In the genomic region with DNA sequence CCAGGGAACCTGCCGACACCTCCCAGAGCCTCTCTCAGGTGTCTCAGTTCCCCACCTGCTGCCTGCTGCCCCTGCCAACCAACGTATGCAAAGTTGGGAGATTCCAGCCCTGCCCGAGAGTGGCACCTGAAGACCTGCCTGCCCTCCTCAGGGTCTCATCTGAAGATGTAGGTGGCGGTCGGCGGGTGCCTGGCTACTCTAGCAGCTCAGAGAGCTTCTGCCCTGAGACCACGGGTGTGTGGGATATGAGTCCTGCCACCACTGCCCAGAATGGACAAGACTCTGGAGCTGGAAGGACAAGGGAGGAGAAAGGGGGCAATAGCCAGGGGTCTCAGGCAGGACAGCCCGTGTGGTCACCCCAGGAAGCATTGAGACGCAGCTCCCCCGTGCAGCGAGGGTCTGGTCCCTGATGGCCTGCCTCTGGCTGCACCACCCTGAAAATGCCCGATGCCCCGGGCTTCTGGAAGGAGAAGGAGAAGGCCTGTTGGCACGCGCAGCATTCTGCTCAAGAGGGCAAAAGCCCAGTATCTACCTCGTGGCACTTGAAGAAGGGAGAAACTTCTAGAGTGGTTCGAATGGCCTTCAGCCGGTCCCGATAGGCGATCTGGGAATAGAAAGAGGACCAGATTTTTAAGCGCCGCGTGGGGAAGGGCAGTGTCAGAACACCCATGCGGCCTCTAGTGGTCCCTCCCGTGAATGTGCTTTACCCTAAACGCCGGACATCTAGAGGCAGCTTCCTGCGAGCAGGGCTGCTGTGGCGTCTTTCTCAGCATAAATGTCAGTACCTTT, we compare ENCODE assay signal across 8 cellular contexts.
A peak's percentile ranks its signal among the peaks of the same experiment; 100 is the strongest.
DNase-seq lines count a peak whose midpoint lies in the region; ATAC-seq and TF ChIP-seq lines count a peak whose summit lies in the region.

No MANE protein-coding gene starts in this region.

- no peaks in the 10 kb centered on the region for H3K9me3 Mint-ChIP-seq in stimulated activated naive CD8-positive, alpha-beta T cell treated with anti-CD3 and anti-CD28 coated beads, Interleukin-15, amount 100 ng/mL, for 72 hours

- no peak for ATAC-seq in stimulated activated naive CD8-positive, alpha-beta T cell treated with anti-CD3 and anti-CD28 coated beads, Interleukin-15, Interleukin-2, amounts not matched to agents 100 U/mL and 50 U/mL, for 24 hours
- no peak for ATAC-seq in stimulated activated naive CD8-positive, alpha-beta T cell treated with anti-CD3 and anti-CD28 coated beads, Interleukin-15, amount 100 ng/mL, for 72 hours

- no peaks in the 10 kb centered on the region for H3K27me3 Mint-ChIP-seq in stimulated activated naive CD8-positive, alpha-beta T cell treated with anti-CD3 and anti-CD28 coated beads, Interleukin-15, amount 100 ng/mL, for 72 hours

- no peaks in the 10 kb centered on the region for H3K4me1 ChIP-seq in mesendoderm (ENCODE audit: control insufficient read depth, low read depth, low read length)

- H3K56ac ChIP-seq in mesendoderm (ENCODE audit: low read length) = no peak overlapping the region

- intact Hi-C loops in dorsolateral prefrontal cortex (cut with DNase I) = loop anchor here (10.0 kb wide), 2 partner anchors 47 to 297 kb away; no protein-coding TSS in a partner anchor

- peak in 44 of 56 donors; percentile 5 to 50 (median 32) for TF ChIP-seq CTCF in dorsolateral prefrontal cortex (IDR thresholded peaks at IDR 0.05 in 54 of 56, conservative IDR thresholded peaks at IDR 0.05 in 2 of 56; ENCODE audit: low read depth in 1 of 56, partially characterized antibody in 56 of 56)

- no peak overlapping the region for H3K9ac ChIP-seq in mesendoderm (ENCODE audit: low read length)

- no peak overlapping the region for H3K4me3 Mint-ChIP-seq in stimulated activated naive CD8-positive, alpha-beta T cell treated with anti-CD3 and anti-CD28 coated beads, Interleukin-15, amount 100 ng/mL, for 72 hours

- H3K36me3 ChIP-seq in mesendoderm (ENCODE audit: control insufficient read depth, insufficient read depth, low read length) = no peaks in the 10 kb centered on the region

- H3K27ac Mint-ChIP-seq in stimulated activated naive CD8-positive, alpha-beta T cell treated with anti-CD3 and anti-CD28 coated beads, Interleukin-15, amount 100 ng/mL, for 72 hours = peak overlapping the region in 1 of 2 donors; percentile 14

- no peak overlapping the region for H3K4me2 ChIP-seq in mesendoderm (ENCODE audit: low read length)

- H3K27me3 ChIP-seq in dorsolateral prefrontal cortex (no peaks in the 10 kb centered on the region), mesendoderm (ENCODE audit: insufficient read depth, low read length, poor library complexity) (no peaks in the 10 kb centered on the region)

- H3K4me1 Mint-ChIP-seq in stimulated activated naive CD8-positive, alpha-beta T cell treated with anti-CD3 and anti-CD28 coated beads, Interleukin-15, amount 100 ng/mL, for 72 hours = peaks cover 61% of the 10 kb centered on the region

- H4K5ac ChIP-seq in mesendoderm (ENCODE audit: low read length) = no peak overlapping the region

- DNase-seq in stimulated activated naive CD8-positive, alpha-beta T cell treated with anti-CD3 and anti-CD28 coated beads, Interleukin-15, Interleukin-2, amounts not matched to agents 100 U/mL and 50 U/mL, for 24 hours = peak; percentile 7
- no peak for DNase-seq in stimulated activated naive CD8-positive, alpha-beta T cell treated with anti-CD3 and anti-CD28 coated beads, Interleukin-15, amount 100 ng/mL, for 72 hours
- peak in 7 of 10 donors; percentile 13 to 64 (median 32) for DNase-seq in dorsolateral prefrontal cortex
- DNase-seq in mesendoderm = peak; percentile 46
- no peak for DNase-seq in Kasumi-1 (lab: John Stamatoyannopoulos, UW)
- DNase-seq in T-helper 9 cell = no peak
- DNase-seq in epidermal melanocyte (ENCODE audit: insufficient read length, low spot score) = no peak
- no peak for DNase-seq in DMS153 (lab: John Stamatoyannopoulos, UW)

- no peak overlapping the region for H2AK5ac ChIP-seq in mesendoderm (ENCODE audit: low read length)

- H3K18ac ChIP-seq in mesendoderm (ENCODE audit: low read length) = no peak overlapping the region

- no peak overlapping the region for H2BK120ac ChIP-seq in mesendoderm (ENCODE audit: low read depth, low read length)

- no peaks in the 10 kb centered on the region for H3K79me1 ChIP-seq in mesendoderm (ENCODE audit: low read length)

- H3K79me2 ChIP-seq in mesendoderm (ENCODE audit: control insufficient read depth, insufficient read depth, low read length) = no peaks in the 10 kb centered on the region

- no peak overlapping the region for H3K23ac ChIP-seq in mesendoderm (ENCODE audit: low read length)

- no peak overlapping the region for H4K8ac ChIP-seq in mesendoderm (ENCODE audit: low read depth, low read length)

- H3K4me3 ChIP-seq in dorsolateral prefrontal cortex = no peak overlapping the region
- no peak overlapping the region for H3K4me3 ChIP-seq in mesendoderm (ENCODE audit: low read length)

- H3K4ac ChIP-seq in mesendoderm (ENCODE audit: low read depth, low read length) = no peak overlapping the region

- H2BK15ac ChIP-seq in mesendoderm (replicated peaks; ENCODE audit: low read depth) = no peak overlapping the region

- WGBS in mesendoderm (ENCODE audit: extremely low coverage, insufficient coverage, low lambda C conversion rate) = no CpG with 5 or more reads among the region's 29 CpGs

- H3K27ac ChIP-seq in dorsolateral prefrontal cortex = peak overlapping the region in 56 of 59 donors; percentile 20 to 92 (median 78)
- no peak overlapping the region for H3K27ac ChIP-seq in mesendoderm (ENCODE audit: low read depth, low read length)

- no peak overlapping the region for H2BK5ac ChIP-seq in mesendoderm (ENCODE audit: low read length)

Comparison
In these comparisons a context has a peak if more than half of its experiments do, and no peak if none do; other contexts are left out.
1. DNase-seq: peak in stimulated activated naive CD8-positive, alpha-beta T cell treated with anti-CD3 and anti-CD28 coated beads, Interleukin-15, Interleukin-2, amounts not matched to agents 100 U/mL and 50 U/mL, for 24 hours (single experiment), dorsolateral prefrontal cortex (7 of 10) and mesendoderm (single experiment); none in stimulated activated naive CD8-positive, alpha-beta T cell treated with anti-CD3 and anti-CD28 coated beads, Interleukin-15, amount 100 ng/mL, for 72 hours (0 of 2), Kasumi-1 (0 of 2), T-helper 9 cell (single experiment), epidermal melanocyte (single experiment) and DMS153 (single experiment).